ENCODE assay signal across 9 cellular contexts in genomic region chr7:36440880-36441279, GRCh38. TPM values are rescaled to one million over a fixed set of nuclear protein-coding genes. Genes with fewer than 3 reads are reported as not detected.
DNase-seq lines count a peak whose midpoint lies in the region; ATAC-seq and TF ChIP-seq lines count a peak whose summit lies in the region.
"Had no signal": no experiment of that assay in that cellular context is flagged by ENCODE, and none has a peak within 500 bp of the region (broad histone marks: within the 10 kb centered on the region; RNA-seq: fewer than 3 reads in every experiment).

No MANE protein-coding gene starts in this region.

- H3K4me3 Mint-ChIP-seq in CD4-positive, alpha-beta memory T cell = no peak overlapping the region
- H3K4me3 Mint-ChIP-seq in WTC11 = no peak overlapping the region
- H3K4me3 Mint-ChIP-seq: stimulated activated naive CD8-positive, alpha-beta T cell treated with anti-CD3 and anti-CD28 coated beads, Interleukin-15, Interleukin-2, amounts not matched to agents 100 ng/mL and 50 ng/mL, for 24 hours had no signal

- ATAC-seq in WTC11 = peak; percentile 32
- ATAC-seq in left lung = peak; percentile 73
- ATAC-seq in GM21381 (IDR thresholded peaks at IDR 0.05; ENCODE audit: unreplicated experiment) = no peak

- H3K27ac Mint-ChIP-seq in CD4-positive, alpha-beta memory T cell = no peak overlapping the region
- no peak overlapping the region for H3K27ac Mint-ChIP-seq in WTC11
- H3K27ac Mint-ChIP-seq: stimulated activated naive CD8-positive, alpha-beta T cell treated with anti-CD3 and anti-CD28 coated beads, Interleukin-15, Interleukin-2, amounts not matched to agents 100 ng/mL and 50 ng/mL, for 24 hours had no signal

- H3K36me3 ChIP-seq in CD4-positive, alpha-beta memory T cell (ENCODE audit: insufficient read depth, low read length) = no peaks in the 10 kb centered on the region
- peaks cover 0 to 3% of the 10 kb centered on the region in 2 donors for H3K36me3 ChIP-seq in left lung

- H3K9me3 ChIP-seq in CD4-positive, alpha-beta memory T cell (ENCODE audit: control insufficient read depth in 1 of 2, low read length in 2 of 2) = no peaks in the 10 kb centered on the region
- H3K9me3 ChIP-seq in left lung = no peaks in the 10 kb centered on the region

- H3K4me1 Mint-ChIP-seq in CD4-positive, alpha-beta memory T cell = no peaks in the 10 kb centered on the region
- H3K4me1 Mint-ChIP-seq in WTC11 = no peaks in the 10 kb centered on the region

- CTCF ChIA-PET in CD4-positive, alpha-beta memory T cell (lab: Charles Lee; ENCODE audit: partially characterized antibody) = interaction anchor here (0.7 to 3.5 kb wide), 31 partner anchors 10 to 924 kb away, joined by 3 to 40 read pairs (median 5); a partner anchor contains a TSS
- CTCF ChIA-PET in WTC11 (lab: Charles Lee) = interaction anchor here (0.6 to 2.8 kb wide), 29 partner anchors 9 to 1051 kb away, joined by 3 to 17 read pairs (median 5); a partner anchor contains a TSS

- peak in 4 of 5 donors; percentile 1 to 24 (median 6) for DNase-seq in CD4-positive, alpha-beta memory T cell
- peak; percentile 26 for DNase-seq in KBM-7
- no peak for DNase-seq in WTC11 (ENCODE audit: low spot score)
- no peak for DNase-seq in left lung
- no peak for DNase-seq in T-helper 1 cell
- DNase-seq in effector CD8-positive, alpha-beta T cell (lab: John Stamatoyannopoulos, UW) = no peak
- DNase-seq in posterior vena cava (ENCODE audit: low spot score) = no peak

- in situ Hi-C loops in KBM-7 (cut with MboI; ENCODE audit: low pct_unique_long_range_greater_than_20kb, low sequenced_read_pairs) = no loop called here

- H3K4me3 ChIP-seq in CD4-positive, alpha-beta memory T cell (ENCODE audit: low read length in 2 of 2) = no peak overlapping the region
- H3K4me3 ChIP-seq in left lung = no peak overlapping the region

- no peaks in the 10 kb centered on the region for H3K27me3 ChIP-seq in CD4-positive, alpha-beta memory T cell (ENCODE audit: insufficient read depth, low read length)
- H3K27me3 ChIP-seq in left lung = no peaks in the 10 kb centered on the region

- POLR2A ChIA-PET in CD4-positive, alpha-beta memory T cell (lab: Charles Lee; ENCODE audit: partially characterized antibody) = interaction anchor here (1.0 kb wide), 1 partner anchor 13 kb away, joined by 3 read pairs; no protein-coding TSS in a partner anchor
- POLR2A ChIA-PET in WTC11 (lab: Charles Lee) = no interaction called here

- TF ChIP-seq CTCF in WTC11 (IDR thresholded peaks at IDR 0.05) (no peak), left lung (IDR thresholded peaks at IDR 0.05) (peak; percentile 22 to 49)

- H3K9me3 Mint-ChIP-seq in CD4-positive, alpha-beta memory T cell = no peaks in the 10 kb centered on the region
- peaks cover 5% of the 10 kb centered on the region for H3K9me3 Mint-ChIP-seq in WTC11
- H3K9me3 Mint-ChIP-seq: stimulated activated naive CD8-positive, alpha-beta T cell treated with anti-CD3 and anti-CD28 coated beads, Interleukin-15, Interleukin-2, amounts not matched to agents 100 ng/mL and 50 ng/mL, for 24 hours had no signal

- no peaks in the 10 kb centered on the region for H3K27me3 Mint-ChIP-seq in CD4-positive, alpha-beta memory T cell
- no peaks in the 10 kb centered on the region for H3K27me3 Mint-ChIP-seq in WTC11 (ENCODE audit: low read depth)
- H3K27me3 Mint-ChIP-seq: stimulated activated naive CD8-positive, alpha-beta T cell treated with anti-CD3 and anti-CD28 coated beads, Interleukin-15, Interleukin-2, amounts not matched to agents 100 ng/mL and 50 ng/mL, for 24 hours had no signal

- H3K36me3 Mint-ChIP-seq in CD4-positive, alpha-beta memory T cell = no peaks in the 10 kb centered on the region
- peaks cover 18% of the 10 kb centered on the region for H3K36me3 Mint-ChIP-seq in WTC11

- no peak overlapping the region for H3K27ac ChIP-seq in CD4-positive, alpha-beta memory T cell (ENCODE audit: low read depth, low read length)
- no peak overlapping the region for H3K27ac ChIP-seq in left lung

- H3K4me1 ChIP-seq in CD4-positive, alpha-beta memory T cell (ENCODE audit: insufficient read depth, low read length) = no peaks in the 10 kb centered on the region
- peaks cover 0 to 6% of the 10 kb centered on the region in 2 donors for H3K4me1 ChIP-seq in left lung

- intact Hi-C loops in CD4-positive, alpha-beta memory T cell (cut with micrococcal nuclease) = loop anchor here (1.0 kb wide), 2 partner anchors 741 to 760 kb away; no protein-coding TSS in a partner anchor
- intact Hi-C loops in left lung (cut with DNase I) = no loop called here
- intact Hi-C loops in posterior vena cava (cut with DNase I) = no loop called here

TF ChIP-seq in WTC11, 78 proteins besides CTCF, POLR2A, EP300 and RAD21:
- no peak for TF ChIP-seq PRRX2 (CRISPR knock-in tag; IDR thresholded peaks at IDR 0.05)
- no peak for TF ChIP-seq NR1H2 (CRISPR knock-in tag; IDR thresholded peaks at IDR 0.05)
- no peak for TF ChIP-seq TEAD4 (CRISPR knock-in tag; IDR thresholded peaks at IDR 0.05)
- TF ChIP-seq OVOL2 (CRISPR knock-in tag; IDR thresholded peaks at IDR 0.05; ENCODE audit: borderline replicate concordance) = no peak
- TF ChIP-seq STAT6 (CRISPR knock-in tag; conservative IDR thresholded peaks at IDR 0.05; ENCODE audit: low read depth) = no peak
- no peak for TF ChIP-seq NFYB (CRISPR knock-in tag; conservative IDR thresholded peaks at IDR 0.05; ENCODE audit: low read depth)
- TF ChIP-seq CBFB (CRISPR knock-in tag; IDR thresholded peaks at IDR 0.05; ENCODE audit: low read depth) = no peak
- no peak for TF ChIP-seq IRF1 (CRISPR knock-in tag; IDR thresholded peaks at IDR 0.05)

RNA-seq across cellular contexts. Expression of gene ANLN, which starts 51.2 kb away (rescaled TPM):
- under 1 TPM in 1 of 2 experiments, not detected in 1; 0.23 TPM for total RNA-seq in CD4-positive, alpha-beta memory T cell
- polyA plus RNA-seq in CD4-positive, alpha-beta memory T cell = not detected
- total RNA-seq in WTC11 (2021) (72.8 to 81.1 TPM (median 73.3 TPM) in 3 replicates), left lung (10 to 100 TPM in 1 of 2 donors, 1 to 10 TPM in 1; 9.0 to 23.2 TPM), posterior vena cava (1 to 10 TPM; 3.0 to 6.4 TPM)

Comparison
In these comparisons a context has a peak if more than half of its experiments do, and no peak if none do; other contexts are left out.
1. DNase-seq: peak in CD4-positive, alpha-beta memory T cell (4 of 5) and KBM-7 (single experiment); none in WTC11 (single experiment), left lung (0 of 2), T-helper 1 cell (0 of 5), effector CD8-positive, alpha-beta T cell (single experiment) and posterior vena cava (single experiment).